In the genomic region with DNA sequence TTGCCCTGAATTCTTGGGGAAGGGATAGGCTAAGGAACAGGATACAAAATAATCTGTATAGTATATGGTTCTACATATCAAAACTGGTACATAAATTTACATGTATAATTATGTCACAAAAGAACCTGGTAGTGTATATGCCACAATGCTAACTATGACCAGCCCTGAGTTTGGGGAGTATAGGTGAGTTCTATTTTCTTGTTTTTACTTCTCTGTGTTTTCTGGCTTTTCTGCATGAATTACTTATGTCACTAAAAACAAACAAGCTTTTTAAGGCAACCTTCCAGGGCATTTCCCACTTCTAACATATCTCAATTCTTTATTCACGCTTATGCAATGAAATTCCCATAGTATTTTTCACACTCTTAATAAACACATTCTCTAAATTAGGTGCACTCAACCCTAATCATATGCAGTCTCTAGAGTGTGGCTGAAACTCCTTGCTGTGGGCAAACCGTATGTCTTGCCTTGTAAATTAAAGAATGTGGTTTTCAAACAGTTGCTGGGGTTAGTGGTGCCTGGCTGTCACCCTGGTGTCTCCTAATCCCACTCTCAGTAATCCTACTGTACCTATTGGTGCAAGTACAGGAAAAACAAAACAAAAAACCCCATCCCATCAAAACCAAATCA, we compare ENCODE assay signal across 12 cellular contexts. TPM values are rescaled to one million over a fixed set of nuclear protein-coding genes. Genes with fewer than 3 reads are reported as not detected.
DNase-seq lines count a peak whose midpoint lies in the region; ATAC-seq and TF ChIP-seq lines count a peak whose summit lies in the region.
"Had no signal": no experiment of that assay in that cellular context is flagged by ENCODE, and none has a peak within 500 bp of the region (broad histone marks: within the 10 kb centered on the region; RNA-seq: fewer than 3 reads in every experiment).

No MANE protein-coding gene starts in this region.

- peak overlapping the region; percentile 31 for H3K4me3 Mint-ChIP-seq in activated CD8-positive, alpha-beta memory T cell treated with anti-CD3 and anti-CD28 coated beads, Interleukin-2, amount 10 ng/mL, durations not matched to agents 7 days and 5 days
- H3K4me3 Mint-ChIP-seq in stimulated activated memory B cell treated with anti-CD40 and anti-IgM and Interleukin-4, amounts not matched to agents 10 μg/mL and 1 μg/mL and 100 μg/mL, for 72 hours = no peak overlapping the region

- H3K4me3 ChIP-seq in brain microvascular endothelial cell (ENCODE audit: low read depth, low read length) = no peak overlapping the region
- H3K4me3 ChIP-seq: A549, prostate gland had no signal

- ATAC-seq in activated CD8-positive, alpha-beta memory T cell treated with anti-CD3 and anti-CD28 coated beads, Interleukin-2, amount 10 ng/mL, durations not matched to agents 7 days and 5 days = peak; percentile 86
- ATAC-seq in GM21825 (IDR thresholded peaks at IDR 0.05; ENCODE audit: unreplicated experiment) (peak; percentile 87), HG03457 (IDR thresholded peaks at IDR 0.05; ENCODE audit: unreplicated experiment) (peak; percentile 80)
- peak; percentile 61 for ATAC-seq in stimulated activated memory B cell treated with anti-CD40 and anti-IgM and Interleukin-4, amounts not matched to agents 10 μg/mL and 1 μg/mL and 100 μg/mL, for 72 hours
- ATAC-seq: A549, left colon, Panc1 had no signal

- CTCF ChIA-PET in activated CD8-positive, alpha-beta memory T cell treated with anti-CD3 and anti-CD28 coated beads, Interleukin-2, amount 10 ng/mL, durations not matched to agents 7 days and 5 days (lab: Charles Lee) = interaction anchor here (1.7 to 2.5 kb wide), 3 partner anchors 11 to 61 kb away, joined by 6 to 10 read pairs (median 7); no protein-coding TSS in a partner anchor

- DNase-seq in activated CD8-positive, alpha-beta memory T cell treated with anti-CD3 and anti-CD28 coated beads, Interleukin-2, amount 10 ng/mL, durations not matched to agents 7 days and 5 days = peak; percentile 79
- DNase-seq in activated CD8-positive, alpha-beta memory T cell treated with anti-CD3 and anti-CD28 coated beads for 24 hours = no peak
- DNase-seq in iPS-NIHi7 (ENCODE audit: extremely low spot score) (no peak), brain microvascular endothelial cell (no peak), SHP77 treated with DMSO at 0.1 percent for 48 hours (lab: John Stamatoyannopoulos, UW) (no peak)
- DNase-seq: left colon had no signal

- H3K9me3 Mint-ChIP-seq in activated CD8-positive, alpha-beta memory T cell treated with anti-CD3 and anti-CD28 coated beads, Interleukin-2, amount 10 ng/mL, durations not matched to agents 7 days and 5 days (ENCODE audit: low read depth) = no peaks in the 10 kb centered on the region
- no peaks in the 10 kb centered on the region for H3K9me3 Mint-ChIP-seq in stimulated activated memory B cell treated with anti-CD40 and anti-IgM and Interleukin-4, amounts not matched to agents 10 μg/mL and 1 μg/mL and 100 μg/mL, for 72 hours

- H3K36me3 Mint-ChIP-seq in activated CD8-positive, alpha-beta memory T cell treated with anti-CD3 and anti-CD28 coated beads, Interleukin-2, amount 10 ng/mL, durations not matched to agents 7 days and 5 days = peaks cover 13% of the 10 kb centered on the region
- H3K36me3 Mint-ChIP-seq in stimulated activated memory B cell treated with anti-CD40 and anti-IgM and Interleukin-4, amounts not matched to agents 10 μg/mL and 1 μg/mL and 100 μg/mL, for 72 hours = no peaks in the 10 kb centered on the region

- H3K27ac Mint-ChIP-seq in activated CD8-positive, alpha-beta memory T cell treated with anti-CD3 and anti-CD28 coated beads, Interleukin-2, amount 10 ng/mL, durations not matched to agents 7 days and 5 days = peak overlapping the region; percentile 76
- peak overlapping the region; percentile 79 for H3K27ac Mint-ChIP-seq in stimulated activated memory B cell treated with anti-CD40 and anti-IgM and Interleukin-4, amounts not matched to agents 10 μg/mL and 1 μg/mL and 100 μg/mL, for 72 hours

- no peaks in the 10 kb centered on the region for H3K36me3 ChIP-seq in brain microvascular endothelial cell (replicated peaks)
- H3K36me3 ChIP-seq: prostate gland had no signal

- no peaks in the 10 kb centered on the region for H3K27me3 ChIP-seq in brain microvascular endothelial cell (replicated peaks)

- H3K27me3 Mint-ChIP-seq in activated CD8-positive, alpha-beta memory T cell treated with anti-CD3 and anti-CD28 coated beads, Interleukin-2, amount 10 ng/mL, durations not matched to agents 7 days and 5 days = peaks cover 23% of the 10 kb centered on the region
- peaks cover 32% of the 10 kb centered on the region for H3K27me3 Mint-ChIP-seq in stimulated activated memory B cell treated with anti-CD40 and anti-IgM and Interleukin-4, amounts not matched to agents 10 μg/mL and 1 μg/mL and 100 μg/mL, for 72 hours

- in situ Hi-C loops in brain microvascular endothelial cell (cut with HindIII; ENCODE audit: low pct_ligation_motif_present, low sequenced_read_pairs) = no loop called here

- H3K27ac ChIP-seq in brain microvascular endothelial cell = no peak overlapping the region
- H3K27ac ChIP-seq: A549, prostate gland had no signal

- peaks cover 75% of the 10 kb centered on the region for H3K4me1 Mint-ChIP-seq in activated CD8-positive, alpha-beta memory T cell treated with anti-CD3 and anti-CD28 coated beads, Interleukin-2, amount 10 ng/mL, durations not matched to agents 7 days and 5 days
- H3K4me1 Mint-ChIP-seq in stimulated activated memory B cell treated with anti-CD40 and anti-IgM and Interleukin-4, amounts not matched to agents 10 μg/mL and 1 μg/mL and 100 μg/mL, for 72 hours = peaks cover 60% of the 10 kb centered on the region

- no peak for TF ChIP-seq CTCF in brain microvascular endothelial cell (IDR thresholded peaks at IDR 0.05; ENCODE audit: low read depth, low read length, missing control alignments)

RNA-seq across cellular contexts. Expression of a gene that starts 14.0 kb away (rescaled TPM):
- 100 to 1,000 TPM; 145 to 164 TPM for total RNA-seq in activated CD8-positive, alpha-beta memory T cell treated with anti-CD3 and anti-CD28 coated beads, Interleukin-2, amount 10 ng/mL, durations not matched to agents 7 days and 5 days
